Comparison of ENCODE assay signal across 10 cellular contexts in the genomic region with DNA sequence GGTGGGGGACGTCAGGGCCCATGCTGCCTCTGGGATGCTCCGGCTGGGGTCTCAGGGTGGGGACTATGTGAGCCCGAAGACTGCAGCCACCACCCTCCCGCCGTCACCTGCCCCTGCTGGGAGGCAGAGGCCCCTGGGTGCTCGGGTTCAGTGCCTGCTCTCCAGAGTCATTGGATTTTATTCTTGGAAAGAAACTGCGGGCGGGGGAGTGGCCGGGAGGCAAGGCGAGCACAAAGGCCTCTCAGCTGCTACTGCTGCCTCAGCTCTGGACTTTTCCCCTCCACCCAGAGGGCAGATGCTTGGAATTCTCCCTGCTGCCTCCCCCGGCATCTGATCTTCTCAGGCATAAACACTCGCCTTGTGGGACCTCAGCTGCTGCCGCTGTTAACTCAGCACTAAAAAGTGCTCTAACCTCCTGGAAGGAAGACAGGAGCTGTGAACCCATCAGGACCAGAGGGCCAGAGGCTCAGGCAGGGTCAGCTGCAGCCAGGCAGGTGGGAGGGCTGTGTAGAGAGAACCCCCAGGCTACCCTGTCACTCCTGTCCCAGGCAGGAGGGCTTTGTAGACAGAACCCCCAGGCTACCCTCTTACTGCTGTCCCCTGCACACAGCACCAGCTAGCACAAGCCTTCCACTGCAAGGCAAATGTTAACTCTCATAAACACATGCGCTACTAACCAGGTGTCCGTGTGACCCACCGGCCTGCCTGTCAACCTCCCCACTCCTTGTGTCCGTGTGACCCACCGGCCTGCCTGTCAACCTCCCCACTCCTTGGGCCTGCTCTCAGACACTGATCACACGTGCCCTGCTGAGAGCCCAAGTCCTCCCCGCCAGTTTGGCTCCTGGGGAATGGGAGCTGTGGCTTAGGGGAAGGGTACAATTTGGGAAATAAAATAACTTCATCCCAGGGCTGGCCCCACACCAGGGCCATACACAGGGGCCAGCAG. TPM values are rescaled to one million over a fixed set of nuclear protein-coding genes. Genes with fewer than 3 reads are reported as not detected.
DNase-seq lines count a peak whose midpoint lies in the region; ATAC-seq and TF ChIP-seq lines count a peak whose summit lies in the region.
"Had no signal": no experiment of that assay in that cellular context is flagged by ENCODE, and none has a peak within 500 bp of the region (broad histone marks: within the 10 kb centered on the region; RNA-seq: fewer than 3 reads in every experiment).

No MANE protein-coding gene starts in this region.

- no peak overlapping the region for H3K4me3 ChIP-seq in BJ (ENCODE audit: low read depth, low read length)

- DNase-seq in BJ (ENCODE audit: low read depth) (peak; percentile 10), NCI-H510A (lab: John Stamatoyannopoulos, UW) (peak; percentile 26), glomerular visceral epithelial cell (ENCODE audit: extremely low spot score) (peak; percentile 15), non-pigmented ciliary epithelial cell (ENCODE audit: low read depth) (peak; percentile 32), NCI-H1092 treated with DMSO at 0.1 percent for 48 hours (lab: John Stamatoyannopoulos, UW) (no peak), RKO (ENCODE audit: low spot score) (no peak)
- DNase-seq: activated CD4-positive, alpha-beta T cell treated with anti-CD3 and anti-CD28 coated beads for 4 hours; NCI-H526 treated with DMSO at 0.1 percent for 48 hours had no signal

- no peaks in the 10 kb centered on the region for H3K27me3 ChIP-seq in BJ (ENCODE audit: control insufficient read depth, insufficient read depth, low read length)

- no peaks in the 10 kb centered on the region for H3K36me3 ChIP-seq in BJ (ENCODE audit: control insufficient read depth, insufficient read depth, low read length)

- TF ChIP-seq CTCF in BJ (IDR thresholded peaks at IDR 0.05; ENCODE audit: insufficient read depth, low read depth, low read length): no peak

- CTCF ChIA-PET in BJ (lab: Yijun Ruan, JAX): interaction anchor here (0.6 to 1.4 kb wide), 2 partner anchors 17 to 172 kb away, joined by 3 to 5 read pairs; no protein-coding TSS in a partner anchor

- ATAC-seq in GM18858 (IDR thresholded peaks at IDR 0.05; ENCODE audit: unreplicated experiment) (no peak), GM21360 (IDR thresholded peaks at IDR 0.05; ENCODE audit: unreplicated experiment) (no peak)

- POLR2A ChIA-PET in BJ (lab: Charles Lee): no interaction called here

RNA-seq across cellular contexts. Expression of a gene that starts 9.4 kb away (rescaled TPM):
- not detected in 2 replicates for polyA plus RNA-seq in BJ (2011; rRNA removed)
- not detected in 2 replicates for polyA minus RNA-seq in BJ (2011; rRNA and poly(A)+ RNA removed)

Comparison
In these comparisons a context has a peak if more than half of its experiments do, and no peak if none do; other contexts are left out.
1. DNase-seq: peak in BJ (single experiment), NCI-H510A (single experiment), glomerular visceral epithelial cell (single experiment) and non-pigmented ciliary epithelial cell (single experiment); none in NCI-H1092 treated with DMSO at 0.1 percent for 48 hours (single experiment) and RKO (single experiment).